ENCODE assay signal across 27 cellular contexts in genomic region chr9:14498824-14499223, GRCh38.
"Had no signal": no experiment of that assay in that cellular context is flagged by ENCODE, and none has a peak within 500 bp of the region (broad histone marks: within the 10 kb centered on the region; RNA-seq: fewer than 3 reads in every experiment).

No MANE protein-coding gene starts in this region.

- FAIRE-seq: urothelium cell line had no signal

- ATAC-seq: stimulated activated effector memory CD8-positive, alpha-beta T cell treated with anti-CD3 and anti-CD28 coated beads, Interleukin-12 subunit alpha, Interleukin-12 subunit beta, amount 100 ng/mL, for 72 hours; stimulated activated memory B cell treated with anti-CD40 and anti-IgM and Interleukin-4, amounts not matched to agents 10 μg/mL and 1 μg/mL and 100 μg/mL, for 72 hours; stimulated activated naive B cell treated with anti-CD40 and anti-IgM and Interleukin-4, amounts not matched to agents 10 μg/mL and 1 μg/mL and 100 μg/mL, for 72 hours; stimulated activated naive CD8-positive, alpha-beta T cell treated with anti-CD3 and anti-CD28 coated beads, Interleukin-15, amount 100 ng/mL, for 72 hours; stimulated activated naive CD8-positive, alpha-beta T cell treated with anti-CD3 and anti-CD28 coated beads, Interleukin-15, Interleukin-2, amounts not matched to agents 100 U/mL and 50 U/mL, for 24 hours; upper lobe of right lung had no signal

- H3K4me1 ChIP-seq: stomach, suprapubic skin, testis, thyroid gland, tibial artery, transverse colon, upper lobe of left lung, upper lobe of right lung, uterus, vagina had no signal

- H3K27ac ChIP-seq: stomach, suprapubic skin, testis, thoracic aorta, thyroid gland, tibial artery, tibial nerve, transverse colon, upper lobe of left lung, upper lobe of right lung, uterus, vagina had no signal

- H3K9me3 ChIP-seq: stomach, suprapubic skin, testis, thoracic aorta, thyroid gland, tibial artery, tibial nerve, transverse colon, upper lobe of right lung, uterus, vagina had no signal

- H3K36me3 ChIP-seq: stomach, suprapubic skin, thoracic aorta, thyroid gland, tibial artery, tibial nerve, transverse colon, upper lobe of left lung, upper lobe of right lung, uterus, vagina had no signal

- H3K4me3 ChIP-seq: stomach, suprapubic skin, testis, thoracic aorta, thyroid gland, tibial artery, tibial nerve, transverse colon, upper lobe of left lung, upper lobe of right lung, uterus, vagina had no signal

- DNase-seq: stimulated activated CD4-positive, alpha-beta T cell treated with anti-CD3 and anti-CD28 coated beads, Interleukin-2, amount 100 ng/mL, for 48 hours; stimulated activated CD4-positive, alpha-beta T cell treated with anti-CD3 and anti-CD28 coated beads, Interleukin-4, amount 100 ng/mL, for 1 hour; stimulated activated CD4-positive, alpha-beta T cell treated with anti-CD3 and anti-CD28 coated beads, Interleukin-4, amount 100 ng/mL, for 24 hours; stimulated activated CD4-positive, alpha-beta T cell treated with anti-CD3 and anti-CD28 coated beads, Interleukin-4, amount 100 ng/mL, for 4 hours; stimulated activated CD8-positive, alpha-beta memory T cell treated with anti-CD3 and anti-CD28 coated beads, Interleukin-4, amount 100 ng/mL, for 48 hours; stimulated activated naive B cell treated with anti-CD40 and anti-IgM and Interleukin-4, amounts not matched to agents 10 μg/mL and 1 μg/mL and 100 μg/mL, for 72 hours; stimulated activated naive CD4-positive, alpha-beta T cell; stimulated activated naive CD4-positive, alpha-beta T cell treated with Interleukin-2 at 50 U/mL for 16 hours; stimulated activated naive CD8-positive, alpha-beta T cell treated with anti-CD3 and anti-CD28 coated beads, Interleukin-15, amount 100 ng/mL, for 72 hours; stimulated activated naive CD8-positive, alpha-beta T cell treated with anti-CD3 and anti-CD28 coated beads, Interleukin-15, Interleukin-2, amounts not matched to agents 100 U/mL and 50 U/mL, for 24 hours; stomach; substantia nigra; testis; thyroid gland; tibial artery; transverse colon; trophoblast cell; upper lobe of left lung; upper lobe of right lung; uterus had no signal

- H3K27me3 ChIP-seq: stomach, suprapubic skin, testis, thyroid gland, tibial artery, tibial nerve, transverse colon, upper lobe of left lung, upper lobe of right lung, uterus, vagina had no signal
